In the genomic region with DNA sequence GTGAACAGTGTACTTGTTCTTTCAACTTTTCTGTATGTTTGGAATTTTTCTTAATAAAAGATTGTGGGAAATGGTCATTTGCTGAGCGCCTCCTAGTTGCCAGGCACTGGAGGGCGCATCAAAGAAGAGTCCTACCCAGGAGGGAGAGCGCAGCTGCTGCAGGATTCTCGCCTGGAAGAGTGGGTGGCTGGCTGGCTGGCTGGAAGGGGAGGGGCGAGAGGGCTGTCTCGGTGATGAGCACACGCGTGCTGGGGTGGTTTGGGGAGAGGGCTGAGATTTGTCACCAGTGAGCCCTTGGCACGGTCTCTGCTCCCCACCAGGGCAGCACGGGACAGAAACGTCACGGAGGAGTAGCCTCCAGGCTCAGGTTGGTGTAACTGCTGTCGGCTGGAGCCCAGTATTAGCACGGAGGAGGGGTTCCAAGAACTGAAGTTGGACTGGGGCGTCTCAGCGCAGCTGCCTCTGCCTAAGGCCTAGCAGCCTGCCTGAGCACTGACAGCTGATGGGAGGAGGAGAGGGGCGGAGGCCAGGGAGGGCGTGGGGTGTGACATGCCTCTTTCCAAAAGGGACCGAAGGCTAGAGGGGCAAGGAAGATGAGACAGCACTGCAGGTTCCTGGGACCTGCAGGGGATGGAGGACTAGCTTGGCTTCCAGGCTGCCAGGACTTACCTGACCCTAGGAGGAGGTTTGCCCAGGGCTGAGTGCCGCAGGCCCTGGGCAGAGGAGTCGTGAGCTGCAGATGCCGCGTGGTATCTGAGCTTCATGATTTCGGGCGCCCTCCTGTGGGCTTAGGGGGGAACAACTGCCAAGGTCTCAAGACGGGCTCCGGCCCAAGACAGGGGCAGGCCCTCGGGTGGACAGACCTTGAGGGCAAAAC, we compare ENCODE assay signal across 8 cellular contexts. TPM values are rescaled to one million over a fixed set of nuclear protein-coding genes. Genes with fewer than 3 reads are reported as not detected.
A peak's percentile ranks its signal among the peaks of the same experiment; 100 is the strongest.
DNase-seq lines count a peak whose midpoint lies in the region; ATAC-seq and TF ChIP-seq lines count a peak whose summit lies in the region.

No MANE protein-coding gene starts in this region.

- H3K4me1 Mint-ChIP-seq in activated CD4-positive, alpha-beta T cell treated with anti-CD3 and anti-CD28 coated beads for 36 hours: peaks cover 63% of the 10 kb centered on the region

- H3K36me3 Mint-ChIP-seq in activated CD4-positive, alpha-beta T cell treated with anti-CD3 and anti-CD28 coated beads for 36 hours (ENCODE audit: low read depth): peaks cover 22% of the 10 kb centered on the region

- peak; percentile 81 for TF ChIP-seq CTCF in AG10803 (conservative IDR thresholded peaks at IDR 0.05; ENCODE audit: low read length)

- intact Hi-C loops in activated CD4-positive, alpha-beta T cell treated with anti-CD3 and anti-CD28 coated beads for 36 hours (cut with DNase I, micrococcal nuclease): loop anchor here (1.0 to 10.0 kb wide), 9 partner anchors 36 to 410 kb away; a partner anchor contains a TSS

- peak overlapping the region; percentile 45 for H3K4me3 ChIP-seq in AG10803 (ENCODE audit: low read length)

- peak overlapping the region; percentile 92 for H3K27ac Mint-ChIP-seq in activated CD4-positive, alpha-beta T cell treated with anti-CD3 and anti-CD28 coated beads for 36 hours

- CTCF ChIA-PET in activated CD4-positive, alpha-beta T cell treated with anti-CD3 and anti-CD28 coated beads for 36 hours (lab: Charles Lee): interaction anchor here (0.5 to 6.7 kb wide), 38 partner anchors 8 to 370 kb away, joined by 3 to 114 read pairs (median 5); a partner anchor contains a TSS

- peak overlapping the region; percentile 90 for H3K27ac ChIP-seq in cingulate gyrus (ENCODE audit: low read depth, low read length)

- peak; percentile 76 for ATAC-seq in GM19025 (IDR thresholded peaks at IDR 0.05; ENCODE audit: low read depth, unreplicated experiment)
- peak; percentile 76 for ATAC-seq in HG03280 (IDR thresholded peaks at IDR 0.05; ENCODE audit: unreplicated experiment)
- ATAC-seq in activated CD4-positive, alpha-beta T cell treated with anti-CD3 and anti-CD28 coated beads for 36 hours: peak; percentile 67
- peak; percentile 70 for ATAC-seq in left lobe of liver

- POLR2A ChIA-PET in activated CD4-positive, alpha-beta T cell treated with anti-CD3 and anti-CD28 coated beads for 36 hours (lab: Charles Lee): interaction anchor here (0.8 to 3.9 kb wide), 8 partner anchors 12 to 175 kb away, joined by 3 to 23 read pairs (median 6); a partner anchor contains a TSS

- peak overlapping the region; percentile 84 for H3K4me3 Mint-ChIP-seq in activated CD4-positive, alpha-beta T cell treated with anti-CD3 and anti-CD28 coated beads for 36 hours

- H3K9me3 Mint-ChIP-seq in activated CD4-positive, alpha-beta T cell treated with anti-CD3 and anti-CD28 coated beads for 36 hours (ENCODE audit: low read depth): no peaks in the 10 kb centered on the region

- H3K27me3 Mint-ChIP-seq in activated CD4-positive, alpha-beta T cell treated with anti-CD3 and anti-CD28 coated beads for 36 hours: peaks cover 6% of the 10 kb centered on the region

- DNase-seq in AG10803 (ENCODE audit: low read depth) (peak; percentile 85), NCI-H446 treated with DMSO at 0.1 percent for 48 hours (lab: John Stamatoyannopoulos, UW) (peak; percentile 64), left lobe of liver (ENCODE audit: low spot score) (peak; percentile 86)
- DNase-seq in activated CD4-positive, alpha-beta T cell treated with anti-CD3 and anti-CD28 coated beads for 36 hours: peak; percentile 93
- peak; percentile 85 for DNase-seq in stimulated activated CD4-positive, alpha-beta T cell treated with anti-CD3 and anti-CD28 coated beads, Interleukin-2, amount 100 ng/mL, for 24 hours

RNA-seq across cellular contexts. Expression of a gene that starts 5.7 kb away (rescaled TPM):
- total RNA-seq in activated CD4-positive, alpha-beta T cell treated with anti-CD3 and anti-CD28 coated beads for 36 hours: under 1 TPM in 1 of 2 experiments, not detected in 1; 0.21 TPM
- total RNA-seq in left lobe of liver: 113 TPM

RNA-seq across cellular contexts. Expression of a gene that starts 37.4 kb away (rescaled TPM):
- 10 to 100 TPM; 14.8 to 17.3 TPM for total RNA-seq in activated CD4-positive, alpha-beta T cell treated with anti-CD3 and anti-CD28 coated beads for 36 hours
- 16.8 TPM for total RNA-seq in left lobe of liver

Comparison
In these comparisons a context has a peak if more than half of its experiments do, and no peak if none do; other contexts are left out.
1. Peak in every context shown above with its lines: DNase-seq, ATAC-seq, H3K4me3 ChIP-seq and H3K27ac ChIP-seq.
2. RNA of a gene that starts 5.7 kb away (total RNA-seq): 113 TPM in left lobe of liver (single experiment); 0.21 TPM in activated CD4-positive, alpha-beta T cell treated with anti-CD3 and anti-CD28 coated beads for 36 hours; every median in the first group is over 10 times any median in the second.